ENCODE assay signal across 1 cellular context in genomic region chr22:45597460-45598192, GRCh38.
TF ChIP-seq lines count a peak whose summit lies in the region.

No MANE protein-coding gene starts in this region.

TF ChIP-seq in HepG2, 621 proteins besides CTCF, POLR2A, EP300 and RAD21 (continued from another document and continues in another):
- TF ChIP-seq ATF4 (CRISPR knock-in tag; IDR thresholded peaks at IDR 0.05) (no peak), MXD1 (CRISPR knock-in tag; IDR thresholded peaks at IDR 0.05) (no peak), ZNF136 (CRISPR knock-in tag; IDR thresholded peaks at IDR 0.05; ENCODE audit: low read depth) (no peak), SRY (CRISPR knock-in tag; IDR thresholded peaks at IDR 0.05) (no peak), ZBTB43 (CRISPR knock-in tag; conservative IDR thresholded peaks at IDR 0.05) (peak; percentile 52; the same call in 1 of the 2 replicates), CHCHD3 (CRISPR knock-in tag; IDR thresholded peaks at IDR 0.05) (no peak), TMF1 (CRISPR knock-in tag; IDR thresholded peaks at IDR 0.05; ENCODE audit: low read depth) (no peak), HMG20A (CRISPR knock-in tag; IDR thresholded peaks at IDR 0.05; ENCODE audit: borderline replicate concordance) (0 out of 2 replicates have a peak, but pooled peaks have one; percentile 17), CBX5 (CRISPR knock-in tag; IDR thresholded peaks at IDR 0.05; ENCODE audit: borderline replicate concordance) (peak; percentile 54; the same call in 1 of the 2 replicates), HNF4A (CRISPR knock-in tag; IDR thresholded peaks at IDR 0.05) (peak; percentile 73), ZNF382 (CRISPR knock-in tag; IDR thresholded peaks at IDR 0.05; ENCODE audit: borderline replicate concordance) (no peak), ERF (CRISPR knock-in tag; IDR thresholded peaks at IDR 0.05) (peak; percentile 77; the same call in 1 of the 2 replicates), AGO2 (optimal IDR thresholded peaks at IDR 0.05; ENCODE audit: low read depth, low read length) (no peak), MTA3 (CRISPR knock-in tag; IDR thresholded peaks at IDR 0.05) (no peak), SOX13 (IDR thresholded peaks at IDR 0.05) (no peak), SOX13 (CRISPR knock-in tag; conservative IDR thresholded peaks at IDR 0.05 in 1 of 2, IDR thresholded peaks at IDR 0.05 in 1 of 2) (peak in 1 of 2 experiments; percentile 75; a peak in 2 of 4 replicates), SALL2 (CRISPR knock-in tag; IDR thresholded peaks at IDR 0.05) (no peak), KIAA2018 (CRISPR knock-in tag; IDR thresholded peaks at IDR 0.05; ENCODE audit: borderline replicate concordance) (no peak), E2F5 (CRISPR knock-in tag; conservative IDR thresholded peaks at IDR 0.05) (no peak), DDIT3 (CRISPR knock-in tag; IDR thresholded peaks at IDR 0.05) (no peak), GATA4 (IDR thresholded peaks at IDR 0.05; ENCODE audit: borderline replicate concordance, low read depth) (no peak), GPBP1L1 (CRISPR knock-in tag; IDR thresholded peaks at IDR 0.05) (no peak), TERF1 (CRISPR knock-in tag; IDR thresholded peaks at IDR 0.05) (no peak), ZNF350 (CRISPR knock-in tag; IDR thresholded peaks at IDR 0.05; ENCODE audit: borderline replicate concordance, low read depth) (peak; percentile 41; the same call in 1 of the 2 replicates), SP140L (CRISPR knock-in tag; IDR thresholded peaks at IDR 0.05; ENCODE audit: borderline replicate concordance) (no peak), ZBED4 (CRISPR knock-in tag; IDR thresholded peaks at IDR 0.05; ENCODE audit: borderline replicate concordance) (peak; percentile 78; the same call in 1 of the 2 replicates), CSRNP2 (CRISPR knock-in tag; conservative IDR thresholded peaks at IDR 0.05; ENCODE audit: low read depth) (no peak), CBX1 (IDR thresholded peaks at IDR 0.05; ENCODE audit: low read depth) (no peak), ZNF597 (CRISPR knock-in tag; IDR thresholded peaks at IDR 0.05) (no peak), EED (CRISPR knock-in tag; IDR thresholded peaks at IDR 0.05) (no peak), ZNF501 (CRISPR knock-in tag; IDR thresholded peaks at IDR 0.05) (no peak), SRSF4 (IDR thresholded peaks at IDR 0.05; ENCODE audit: low read depth, low read length, poor library complexity, severe bottlenecking) (no peak), CCAR2 (optimal IDR thresholded peaks at IDR 0.05; ENCODE audit: low read depth, low read length) (no peak), ZNF746 (CRISPR knock-in tag; IDR thresholded peaks at IDR 0.05) (no peak), BHLHE40 (IDR thresholded peaks at IDR 0.05; ENCODE audit: low read length) (no peak), MYC (CRISPR knock-in tag; IDR thresholded peaks at IDR 0.05; ENCODE audit: borderline replicate concordance) (no peak; the same call in 1 of the 2 replicates), GATAD1 (CRISPR knock-in tag; IDR thresholded peaks at IDR 0.05) (peak; percentile 15; the same call in 1 of the 2 replicates)
